Comparison of ENCODE assay signal across 1 cellular context in the genomic region with DNA sequence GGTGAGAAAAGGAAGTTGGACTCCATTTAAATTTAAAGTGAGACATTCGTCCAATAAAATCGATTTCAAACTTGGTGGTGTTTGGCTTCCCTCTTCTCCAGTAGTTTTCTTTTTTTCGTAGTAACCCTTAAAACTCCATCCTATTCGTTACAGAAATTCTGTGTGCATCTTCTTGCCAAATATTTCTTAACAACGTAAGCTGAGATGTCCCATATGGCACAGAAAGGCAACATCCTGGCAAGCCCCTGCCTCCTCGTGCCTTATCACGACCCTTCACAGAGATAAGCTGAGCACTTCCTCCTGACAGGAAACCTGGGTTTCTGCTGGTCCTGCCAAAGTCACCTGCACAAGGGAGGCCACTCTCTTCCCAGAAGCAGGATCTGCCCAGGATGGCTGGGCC.
TF ChIP-seq lines count a peak whose summit lies in the region.

No MANE protein-coding gene starts in this region.

TF ChIP-seq in IMR-90, 13 proteins besides CTCF, POLR2A, EP300 and RAD21 (continued from another document):
- TF ChIP-seq RFX5 (IDR thresholded peaks at IDR 0.05; ENCODE audit: low read depth, low read length) (no peak), BHLHE40 (IDR thresholded peaks at IDR 0.05; ENCODE audit: low read depth, low read length) (no peak), CEBPB (IDR thresholded peaks at IDR 0.05; ENCODE audit: low read depth, low read length) (no peak), FOS (IDR thresholded peaks at IDR 0.05; ENCODE audit: low read depth, low read length) (no peak), NFE2L2 (IDR thresholded peaks at IDR 0.05; ENCODE audit: low read depth, low read length) (no peak), CHD1 (IDR thresholded peaks at IDR 0.05; ENCODE audit: low read depth, low read length) (no peak), RCOR1 (IDR thresholded peaks at IDR 0.05; ENCODE audit: insufficient replicate concordance, low read length) (no peak)
- TF ChIP-seq, protein P1, sequence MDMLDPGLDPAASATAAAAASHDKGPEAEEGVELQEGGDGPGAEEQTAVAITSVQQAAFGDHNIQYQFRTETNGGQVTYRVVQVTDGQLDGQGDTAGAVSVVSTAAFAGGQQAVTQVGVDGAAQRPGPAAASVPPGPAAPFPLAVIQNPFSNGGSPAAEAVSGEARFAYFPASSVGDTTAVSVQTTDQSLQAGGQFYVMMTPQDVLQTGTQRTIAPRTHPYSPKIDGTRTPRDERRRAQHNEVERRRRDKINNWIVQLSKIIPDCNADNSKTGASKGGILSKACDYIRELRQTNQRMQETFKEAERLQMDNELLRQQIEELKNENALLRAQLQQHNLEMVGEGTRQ (IDR thresholded peaks at IDR 0.05; ENCODE audit: low read depth, low read length) = no peak
